14 cellular contexts compared by ENCODE assay signal in genomic region chr7:157253850-157254249, GRCh38.
DNase-seq lines count a peak whose midpoint lies in the region; ATAC-seq, FAIRE-seq and TF ChIP-seq lines count a peak whose summit lies in the region.
"Had no signal": no experiment of that assay in that cellular context is flagged by ENCODE, and none has a peak within 500 bp of the region (broad histone marks: within the 10 kb centered on the region; RNA-seq: fewer than 3 reads in every experiment).

No MANE protein-coding gene starts in this region.

- H3K27ac Mint-ChIP-seq in stimulated activated memory B cell treated with anti-CD40 and anti-IgM and Interleukin-4, amounts not matched to agents 10 μg/mL and 1 μg/mL and 100 μg/mL, for 72 hours, result no peak overlapping the region
- H3K27ac Mint-ChIP-seq: activated CD4-positive, alpha-beta T cell treated with anti-CD3 and anti-CD28 coated beads for 36 hours; activated naive CD4-positive, alpha-beta T cell treated with anti-CD3 and anti-CD28 coated beads, Interleukin-2, amount 50 U/mL, for 24 hours; CD4-positive, CD25-positive, alpha-beta regulatory T cell had no signal

- no peaks in the 10 kb centered on the region for H3K27me3 ChIP-seq in bronchial epithelial cell (ENCODE audit: control insufficient read depth, insufficient read depth, low read length)
- no peaks in the 10 kb centered on the region for H3K27me3 ChIP-seq in lung (ENCODE audit: control insufficient read depth, insufficient read depth)

- H3K27ac ChIP-seq in lung (ENCODE audit: low read depth in 1 of 2, low read length in 1 of 2), result no peak overlapping the region

- H3K4me1 Mint-ChIP-seq in stimulated activated memory B cell treated with anti-CD40 and anti-IgM and Interleukin-4, amounts not matched to agents 10 μg/mL and 1 μg/mL and 100 μg/mL, for 72 hours, result peaks cover 4% of the 10 kb centered on the region
- H3K4me1 Mint-ChIP-seq: activated CD4-positive, alpha-beta T cell treated with anti-CD3 and anti-CD28 coated beads for 36 hours; activated naive CD4-positive, alpha-beta T cell treated with anti-CD3 and anti-CD28 coated beads, Interleukin-2, amount 50 U/mL, for 24 hours had no signal

- DNase-seq in COR-L47 (lab: John Stamatoyannopoulos, UW), result peak; percentile 91
- peak; percentile 84 to 91 for DNase-seq in NCI-H2081 (lab: John Stamatoyannopoulos, UW)
- DNase-seq in bronchial epithelial cell (ENCODE audit: low read depth), result peak; percentile 66
- peak; percentile 90 for DNase-seq in lung (ENCODE audit: low spot score)
- no peak for DNase-seq in foreskin melanocyte
- DNase-seq in NCI-H2227 treated with DMSO at 0.1 percent for 48 hours (lab: John Stamatoyannopoulos, UW), result no peak
- DNase-seq: activated CD4-positive, alpha-beta T cell treated with anti-CD3 and anti-CD28 coated beads for 36 hours; CD4-positive, CD25-positive, alpha-beta regulatory T cell; immature natural killer cell had no signal

- H3K36me3 Mint-ChIP-seq in stimulated activated memory B cell treated with anti-CD40 and anti-IgM and Interleukin-4, amounts not matched to agents 10 μg/mL and 1 μg/mL and 100 μg/mL, for 72 hours, result peaks cover 40% of the 10 kb centered on the region

- H3K9me3 Mint-ChIP-seq in stimulated activated memory B cell treated with anti-CD40 and anti-IgM and Interleukin-4, amounts not matched to agents 10 μg/mL and 1 μg/mL and 100 μg/mL, for 72 hours, result no peaks in the 10 kb centered on the region
- H3K9me3 Mint-ChIP-seq: activated naive CD4-positive, alpha-beta T cell treated with anti-CD3 and anti-CD28 coated beads, Interleukin-2, amount 50 U/mL, for 24 hours; CD4-positive, CD25-positive, alpha-beta regulatory T cell; immature natural killer cell had no signal

- H3K36me3 ChIP-seq in bronchial epithelial cell (ENCODE audit: control insufficient read depth, insufficient read depth, low read length) (peaks cover 16% of the 10 kb centered on the region), lung (ENCODE audit: control insufficient read depth in 2 of 2, insufficient read depth in 2 of 2, low read length in 2 of 2) (peaks cover 21 to 24% of the 10 kb centered on the region in 2 donors)

- 69 to 85% methylated on average over 11 of the region's 11 CpGs for WGBS in lung, 2 donors

- peak; percentile 60 for TF ChIP-seq CTCF in bronchial epithelial cell (IDR thresholded peaks at IDR 0.05; ENCODE audit: insufficient read depth, low read length, severe bottlenecking)
- TF ChIP-seq CTCF in lung (IDR thresholded peaks at IDR 0.05; ENCODE audit: control extremely low read depth, extremely low read depth), result no peak

- H3K4me3 ChIP-seq in bronchial epithelial cell (ENCODE audit: low read depth, low read length) (no peak overlapping the region), lung (no peak overlapping the region)

- ATAC-seq in lung (ENCODE audit: insufficient read depth, low FRiP score), result peak; percentile 80
- no peak for ATAC-seq in stimulated activated memory B cell treated with anti-CD40 and anti-IgM and Interleukin-4, amounts not matched to agents 10 μg/mL and 1 μg/mL and 100 μg/mL, for 72 hours
- no peak for ATAC-seq in GM21529 (IDR thresholded peaks at IDR 0.05; ENCODE audit: unreplicated experiment)
- ATAC-seq: activated CD4-positive, alpha-beta T cell treated with anti-CD3 and anti-CD28 coated beads for 36 hours had no signal

- H3K4me3 Mint-ChIP-seq in stimulated activated memory B cell treated with anti-CD40 and anti-IgM and Interleukin-4, amounts not matched to agents 10 μg/mL and 1 μg/mL and 100 μg/mL, for 72 hours, result no peak overlapping the region
- H3K4me3 Mint-ChIP-seq: activated CD4-positive, alpha-beta T cell treated with anti-CD3 and anti-CD28 coated beads for 36 hours; activated naive CD4-positive, alpha-beta T cell treated with anti-CD3 and anti-CD28 coated beads, Interleukin-2, amount 50 U/mL, for 24 hours; CD4-positive, CD25-positive, alpha-beta regulatory T cell; immature natural killer cell had no signal

- H3K4me1 ChIP-seq in lung (ENCODE audit: control insufficient read depth in 2 of 2, insufficient read depth in 2 of 2, low read length in 2 of 2), result no peaks in the 10 kb centered on the region

- H3K9me3 ChIP-seq in lung (ENCODE audit: control insufficient read depth in 2 of 2, insufficient read depth in 1 of 2, low read length in 1 of 2), result no peaks in the 10 kb centered on the region

- FAIRE-seq in bronchial epithelial cell (lab: Jason Lieb, UNC), result no peak
- FAIRE-seq: endometrium, RCC 7860 had no signal

- no peaks in the 10 kb centered on the region for H3K27me3 Mint-ChIP-seq in stimulated activated memory B cell treated with anti-CD40 and anti-IgM and Interleukin-4, amounts not matched to agents 10 μg/mL and 1 μg/mL and 100 μg/mL, for 72 hours
- H3K27me3 Mint-ChIP-seq: activated CD4-positive, alpha-beta T cell treated with anti-CD3 and anti-CD28 coated beads for 36 hours; activated naive CD4-positive, alpha-beta T cell treated with anti-CD3 and anti-CD28 coated beads, Interleukin-2, amount 50 U/mL, for 24 hours; CD4-positive, CD25-positive, alpha-beta regulatory T cell had no signal

Comparison
In these comparisons a context has a peak if more than half of its experiments do, and no peak if none do; other contexts are left out.
1. DNase-seq: peak in COR-L47 (single experiment), NCI-H2081 (2 of 2), bronchial epithelial cell (single experiment) and lung (single experiment); none in foreskin melanocyte (single experiment) and NCI-H2227 treated with DMSO at 0.1 percent for 48 hours (single experiment).